Comparison of ENCODE assay signal across 1 cellular context in the genomic region with DNA sequence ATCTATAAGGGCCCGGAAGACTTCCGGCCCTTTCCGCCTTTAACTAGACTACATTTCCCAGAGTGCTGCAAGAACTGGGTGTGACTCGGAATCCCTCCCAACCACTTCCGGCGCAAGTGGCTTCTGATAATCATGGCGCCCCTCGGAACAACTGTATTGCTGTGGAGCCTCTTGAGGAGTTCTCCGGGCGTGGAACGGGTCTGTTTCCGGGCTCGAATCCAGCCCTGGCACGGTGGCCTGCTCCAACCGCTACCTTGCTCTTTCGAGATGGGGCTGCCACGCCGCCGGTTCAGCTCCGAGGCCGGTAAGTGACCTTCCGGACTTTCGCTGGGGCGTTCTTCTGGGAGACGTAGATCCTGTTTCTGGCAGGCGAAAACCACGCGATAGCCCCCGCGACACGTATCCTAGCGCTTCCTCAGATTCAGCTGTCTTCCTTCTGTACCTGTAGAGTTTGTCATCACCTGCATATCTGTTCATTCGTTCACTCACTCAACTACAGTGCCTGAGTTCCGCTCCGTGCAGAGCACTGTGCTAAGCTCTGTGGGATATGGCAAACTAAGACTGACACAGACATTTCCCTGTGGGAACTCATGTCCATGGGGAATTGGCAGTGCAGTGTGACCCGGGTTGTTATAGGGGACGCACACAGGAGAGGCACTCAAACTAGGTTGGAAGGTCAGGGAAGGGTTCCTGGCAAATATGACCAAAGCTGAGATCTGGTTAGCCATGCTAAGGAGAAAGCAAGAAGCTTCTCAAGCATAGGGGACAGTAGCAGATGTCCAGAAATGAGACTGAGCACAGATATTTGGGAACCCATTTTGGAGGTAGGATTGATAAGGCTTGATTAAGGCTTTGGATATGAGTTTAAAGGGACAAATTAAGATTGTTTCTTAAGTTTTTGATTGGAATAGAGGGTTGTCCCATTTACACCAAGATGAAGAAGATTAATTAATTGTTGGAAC.
TF ChIP-seq lines count a peak whose summit lies in the region.

Gene MRPS22, plus strand, starts transcription at position 126 of the 962 bp plus-strand sequence. Its CDS starts 7 bp downstream, at position 133.

TF ChIP-seq in HepG2, 621 proteins besides CTCF, POLR2A, EP300 and RAD21 (continued from another document and continues in another):
- no peak; the same call in 1 of the 2 replicates for TF ChIP-seq FOSL2 (CRISPR knock-in tag; IDR thresholded peaks at IDR 0.05)
- no peak for TF ChIP-seq GTF2F1 (IDR thresholded peaks at IDR 0.05; ENCODE audit: low read length)
- TF ChIP-seq JARID2 (CRISPR knock-in tag; IDR thresholded peaks at IDR 0.05; ENCODE audit: insufficient replicate concordance): no peak
- TF ChIP-seq, protein P1, sequence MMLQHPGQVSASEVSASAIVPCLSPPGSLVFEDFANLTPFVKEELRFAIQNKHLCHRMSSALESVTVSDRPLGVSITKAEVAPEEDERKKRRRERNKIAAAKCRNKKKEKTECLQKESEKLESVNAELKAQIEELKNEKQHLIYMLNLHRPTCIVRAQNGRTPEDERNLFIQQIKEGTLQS (CRISPR knock-in tag; IDR thresholded peaks at IDR 0.05): no peak
- TF ChIP-seq MED8 (CRISPR knock-in tag; IDR thresholded peaks at IDR 0.05; ENCODE audit: insufficient replicate concordance): peak; percentile 56
- TF ChIP-seq RBAK (CRISPR knock-in tag; IDR thresholded peaks at IDR 0.05): no peak
- TF ChIP-seq, protein P2, sequence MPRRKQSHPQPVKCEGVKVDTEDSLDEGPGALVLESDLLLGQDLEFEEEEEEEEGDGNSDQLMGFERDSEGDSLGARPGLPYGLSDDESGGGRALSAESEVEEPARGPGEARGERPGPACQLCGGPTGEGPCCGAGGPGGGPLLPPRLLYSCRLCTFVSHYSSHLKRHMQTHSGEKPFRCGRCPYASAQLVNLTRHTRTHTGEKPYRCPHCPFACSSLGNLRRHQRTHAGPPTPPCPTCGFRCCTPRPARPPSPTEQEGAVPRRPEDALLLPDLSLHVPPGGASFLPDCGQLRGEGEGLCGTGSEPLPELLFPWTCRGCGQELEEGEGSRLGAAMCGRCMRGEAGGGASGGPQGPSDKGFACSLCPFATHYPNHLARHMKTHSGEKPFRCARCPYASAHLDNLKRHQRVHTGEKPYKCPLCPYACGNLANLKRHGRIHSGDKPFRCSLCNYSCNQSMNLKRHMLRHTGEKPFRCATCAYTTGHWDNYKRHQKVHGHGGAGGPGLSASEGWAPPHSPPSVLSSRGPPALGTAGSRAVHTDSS (CRISPR knock-in tag; conservative IDR thresholded peaks at IDR 0.05): no peak
- TF ChIP-seq ZNF414 (CRISPR knock-in tag; IDR thresholded peaks at IDR 0.05): no peak
- no peak for TF ChIP-seq THYN1 (CRISPR knock-in tag; IDR thresholded peaks at IDR 0.05; ENCODE audit: borderline replicate concordance, low read depth)
- TF ChIP-seq HMG20A (CRISPR knock-in tag; IDR thresholded peaks at IDR 0.05; ENCODE audit: borderline replicate concordance): no peak
- TF ChIP-seq ZNF768 (CRISPR knock-in tag; IDR thresholded peaks at IDR 0.05): peak; percentile 35
- no peak for TF ChIP-seq ZNF749 (CRISPR knock-in tag; IDR thresholded peaks at IDR 0.05; ENCODE audit: borderline replicate concordance)
- no peak for TF ChIP-seq CENPBD1 (CRISPR knock-in tag; IDR thresholded peaks at IDR 0.05; ENCODE audit: borderline replicate concordance, low read depth)
- TF ChIP-seq, protein P3, sequence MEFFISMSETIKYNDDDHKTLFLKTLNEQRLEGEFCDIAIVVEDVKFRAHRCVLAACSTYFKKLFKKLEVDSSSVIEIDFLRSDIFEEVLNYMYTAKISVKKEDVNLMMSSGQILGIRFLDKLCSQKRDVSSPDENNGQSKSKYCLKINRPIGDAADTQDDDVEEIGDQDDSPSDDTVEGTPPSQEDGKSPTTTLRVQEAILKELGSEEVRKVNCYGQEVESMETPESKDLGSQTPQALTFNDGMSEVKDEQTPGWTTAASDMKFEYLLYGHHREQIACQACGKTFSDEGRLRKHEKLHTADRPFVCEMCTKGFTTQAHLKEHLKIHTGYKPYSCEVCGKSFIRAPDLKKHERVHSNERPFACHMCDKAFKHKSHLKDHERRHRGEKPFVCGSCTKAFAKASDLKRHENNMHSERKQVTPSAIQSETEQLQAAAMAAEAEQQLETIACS (CRISPR knock-in tag; IDR thresholded peaks at IDR 0.05): no peak
- 0 out of 2 replicates have a peak, but pooled peaks have one; percentile 18 for TF ChIP-seq RARA (CRISPR knock-in tag; IDR thresholded peaks at IDR 0.05)
- TF ChIP-seq PLSCR1 (CRISPR knock-in tag; IDR thresholded peaks at IDR 0.05; ENCODE audit: borderline replicate concordance): no peak; the same call in 1 of the 2 replicates
- TF ChIP-seq HDAC2 (CRISPR knock-in tag; IDR thresholded peaks at IDR 0.05): peak; percentile 54; the same call in 1 of the 2 replicates
- TF ChIP-seq SPEN (CRISPR knock-in tag; IDR thresholded peaks at IDR 0.05; ENCODE audit: low read depth): peak; percentile 83
- TF ChIP-seq HOXA3 (CRISPR knock-in tag; IDR thresholded peaks at IDR 0.05): peak; percentile 77
- TF ChIP-seq SMAD1 (CRISPR knock-in tag; IDR thresholded peaks at IDR 0.05; ENCODE audit: borderline replicate concordance, low read depth): no peak; the same call in 1 of the 2 replicates
- TF ChIP-seq SOX5 (CRISPR knock-in tag; IDR thresholded peaks at IDR 0.05; ENCODE audit: borderline replicate concordance): no peak
- TF ChIP-seq, protein P4, sequence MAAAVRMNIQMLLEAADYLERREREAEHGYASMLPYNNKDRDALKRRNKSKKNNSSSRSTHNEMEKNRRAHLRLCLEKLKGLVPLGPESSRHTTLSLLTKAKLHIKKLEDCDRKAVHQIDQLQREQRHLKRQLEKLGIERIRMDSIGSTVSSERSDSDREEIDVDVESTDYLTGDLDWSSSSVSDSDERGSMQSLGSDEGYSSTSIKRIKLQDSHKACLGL (CRISPR knock-in tag; IDR thresholded peaks at IDR 0.05): 0 out of 2 replicates have a peak, but pooled peaks have one; percentile 36
- TF ChIP-seq ZNF850 (CRISPR knock-in tag; conservative IDR thresholded peaks at IDR 0.05): no peak; the same call in 1 of the 2 replicates
- TF ChIP-seq, protein P5, sequence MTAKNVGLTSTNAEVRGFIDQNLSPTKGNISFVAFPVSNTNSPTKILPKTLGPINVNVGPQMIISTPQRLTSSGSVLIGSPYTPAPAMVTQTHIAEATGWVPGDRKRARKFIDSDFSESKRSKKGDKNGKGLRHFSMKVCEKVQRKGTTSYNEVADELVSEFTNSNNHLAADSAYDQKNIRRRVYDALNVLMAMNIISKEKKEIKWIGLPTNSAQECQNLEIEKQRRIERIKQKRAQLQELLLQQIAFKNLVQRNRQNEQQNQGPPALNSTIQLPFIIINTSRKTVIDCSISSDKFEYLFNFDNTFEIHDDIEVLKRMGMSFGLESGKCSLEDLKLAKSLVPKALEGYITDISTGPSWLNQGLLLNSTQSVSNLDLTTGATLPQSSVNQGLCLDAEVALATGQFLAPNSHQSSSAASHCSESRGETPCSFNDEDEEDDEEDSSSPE (CRISPR knock-in tag; IDR thresholded peaks at IDR 0.05): no peak; the same call in 1 of the 2 replicates
- no peak for TF ChIP-seq RFX5 (IDR thresholded peaks at IDR 0.05; ENCODE audit: low read depth, low read length)
- no peak for TF ChIP-seq HNRNPH1 (optimal IDR thresholded peaks at IDR 0.05; ENCODE audit: low read depth, low read length)
- TF ChIP-seq AKAP8 (CRISPR knock-in tag; IDR thresholded peaks at IDR 0.05): no peak
- no peak for TF ChIP-seq SATB2 (CRISPR knock-in tag; IDR thresholded peaks at IDR 0.05)
- no peak for TF ChIP-seq ZNF318 (CRISPR knock-in tag; IDR thresholded peaks at IDR 0.05)
- TF ChIP-seq TSC22D2 (CRISPR knock-in tag; IDR thresholded peaks at IDR 0.05; ENCODE audit: borderline replicate concordance): no peak
- TF ChIP-seq CERS6 (CRISPR knock-in tag; IDR thresholded peaks at IDR 0.05): no peak
- 0 out of 2 replicates have a peak, but pooled peaks have one; percentile 28 for TF ChIP-seq ZNF607 (CRISPR knock-in tag; IDR thresholded peaks at IDR 0.05; ENCODE audit: borderline replicate concordance)
- no peak for TF ChIP-seq RELA (CRISPR knock-in tag; IDR thresholded peaks at IDR 0.05)
- no peak for TF ChIP-seq ZUFSP (CRISPR knock-in tag; IDR thresholded peaks at IDR 0.05; ENCODE audit: borderline replicate concordance)
- TF ChIP-seq ZNF180 (CRISPR knock-in tag; IDR thresholded peaks at IDR 0.05; ENCODE audit: borderline replicate concordance, low read depth): no peak
- no peak for TF ChIP-seq ZNF816 (CRISPR knock-in tag; IDR thresholded peaks at IDR 0.05; ENCODE audit: borderline replicate concordance)
- TF ChIP-seq ZNF446 (CRISPR knock-in tag; IDR thresholded peaks at IDR 0.05): no peak
- no peak for TF ChIP-seq MED13 (CRISPR knock-in tag; IDR thresholded peaks at IDR 0.05)
- no peak for TF ChIP-seq WIZ (CRISPR knock-in tag; IDR thresholded peaks at IDR 0.05)
